In the genomic region with DNA sequence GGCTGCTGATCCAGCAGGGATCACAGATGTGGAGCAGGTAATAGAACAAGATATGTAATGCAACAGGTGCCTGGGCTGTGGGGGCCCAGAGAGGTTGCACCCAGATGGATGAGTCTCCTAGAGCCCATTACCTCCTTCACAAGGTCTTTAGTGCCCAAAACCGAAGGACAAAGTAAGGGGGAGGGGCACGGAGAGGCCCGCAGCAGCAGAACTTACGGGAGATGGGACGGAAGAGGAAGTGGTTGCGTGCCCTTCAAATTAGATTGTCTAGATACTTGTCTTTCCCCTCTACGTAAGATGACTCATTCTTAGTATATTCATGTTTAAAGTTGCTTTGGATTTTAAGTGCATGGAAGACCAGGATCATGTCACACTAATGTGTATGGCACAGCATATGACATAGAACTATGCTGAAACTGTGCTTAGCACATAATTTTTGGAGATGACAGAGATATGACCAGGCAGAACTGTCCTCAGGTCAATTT, we compare ENCODE assay signal across 1 cellular context.
A peak's percentile ranks its signal among the peaks of the same experiment; 100 is the strongest.
TF ChIP-seq lines count a peak whose summit lies in the region.

No MANE protein-coding gene starts in this region.

TF ChIP-seq in SK-N-SH, 30 proteins besides CTCF, POLR2A, EP300 and RAD21 (continued from another document):
- TF ChIP-seq, protein P1, sequence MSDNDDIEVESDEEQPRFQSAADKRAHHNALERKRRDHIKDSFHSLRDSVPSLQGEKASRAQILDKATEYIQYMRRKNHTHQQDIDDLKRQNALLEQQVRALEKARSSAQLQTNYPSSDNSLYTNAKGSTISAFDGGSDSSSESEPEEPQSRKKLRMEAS (IDR thresholded peaks at IDR 0.05; ENCODE audit: low read depth), result peak; percentile 40; the same call in 1 of the 2 replicates
- peak; percentile 38 for TF ChIP-seq JUND (IDR thresholded peaks at IDR 0.05)
- peak; percentile 69 for TF ChIP-seq GABPA (IDR thresholded peaks at IDR 0.05; ENCODE audit: low read depth)
- TF ChIP-seq FOXJ3 (CRISPR knock-in tag; IDR thresholded peaks at IDR 0.05), result no peak
- TF ChIP-seq, protein P2, sequence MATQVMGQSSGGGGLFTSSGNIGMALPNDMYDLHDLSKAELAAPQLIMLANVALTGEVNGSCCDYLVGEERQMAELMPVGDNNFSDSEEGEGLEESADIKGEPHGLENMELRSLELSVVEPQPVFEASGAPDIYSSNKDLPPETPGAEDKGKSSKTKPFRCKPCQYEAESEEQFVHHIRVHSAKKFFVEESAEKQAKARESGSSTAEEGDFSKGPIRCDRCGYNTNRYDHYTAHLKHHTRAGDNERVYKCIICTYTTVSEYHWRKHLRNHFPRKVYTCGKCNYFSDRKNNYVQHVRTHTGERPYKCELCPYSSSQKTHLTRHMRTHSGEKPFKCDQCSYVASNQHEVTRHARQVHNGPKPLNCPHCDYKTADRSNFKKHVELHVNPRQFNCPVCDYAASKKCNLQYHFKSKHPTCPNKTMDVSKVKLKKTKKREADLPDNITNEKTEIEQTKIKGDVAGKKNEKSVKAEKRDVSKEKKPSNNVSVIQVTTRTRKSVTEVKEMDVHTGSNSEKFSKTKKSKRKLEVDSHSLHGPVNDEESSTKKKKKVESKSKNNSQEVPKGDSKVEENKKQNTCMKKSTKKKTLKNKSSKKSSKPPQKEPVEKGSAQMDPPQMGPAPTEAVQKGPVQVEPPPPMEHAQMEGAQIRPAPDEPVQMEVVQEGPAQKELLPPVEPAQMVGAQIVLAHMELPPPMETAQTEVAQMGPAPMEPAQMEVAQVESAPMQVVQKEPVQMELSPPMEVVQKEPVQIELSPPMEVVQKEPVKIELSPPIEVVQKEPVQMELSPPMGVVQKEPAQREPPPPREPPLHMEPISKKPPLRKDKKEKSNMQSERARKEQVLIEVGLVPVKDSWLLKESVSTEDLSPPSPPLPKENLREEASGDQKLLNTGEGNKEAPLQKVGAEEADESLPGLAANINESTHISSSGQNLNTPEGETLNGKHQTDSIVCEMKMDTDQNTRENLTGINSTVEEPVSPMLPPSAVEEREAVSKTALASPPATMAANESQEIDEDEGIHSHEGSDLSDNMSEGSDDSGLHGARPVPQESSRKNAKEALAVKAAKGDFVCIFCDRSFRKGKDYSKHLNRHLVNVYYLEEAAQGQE (IDR thresholded peaks at IDR 0.05; ENCODE audit: low read depth, low read length), result no peak
- TF ChIP-seq MEF2A (IDR thresholded peaks at IDR 0.05; ENCODE audit: borderline replicate concordance, low read depth), result no peak
- TF ChIP-seq, protein P3, sequence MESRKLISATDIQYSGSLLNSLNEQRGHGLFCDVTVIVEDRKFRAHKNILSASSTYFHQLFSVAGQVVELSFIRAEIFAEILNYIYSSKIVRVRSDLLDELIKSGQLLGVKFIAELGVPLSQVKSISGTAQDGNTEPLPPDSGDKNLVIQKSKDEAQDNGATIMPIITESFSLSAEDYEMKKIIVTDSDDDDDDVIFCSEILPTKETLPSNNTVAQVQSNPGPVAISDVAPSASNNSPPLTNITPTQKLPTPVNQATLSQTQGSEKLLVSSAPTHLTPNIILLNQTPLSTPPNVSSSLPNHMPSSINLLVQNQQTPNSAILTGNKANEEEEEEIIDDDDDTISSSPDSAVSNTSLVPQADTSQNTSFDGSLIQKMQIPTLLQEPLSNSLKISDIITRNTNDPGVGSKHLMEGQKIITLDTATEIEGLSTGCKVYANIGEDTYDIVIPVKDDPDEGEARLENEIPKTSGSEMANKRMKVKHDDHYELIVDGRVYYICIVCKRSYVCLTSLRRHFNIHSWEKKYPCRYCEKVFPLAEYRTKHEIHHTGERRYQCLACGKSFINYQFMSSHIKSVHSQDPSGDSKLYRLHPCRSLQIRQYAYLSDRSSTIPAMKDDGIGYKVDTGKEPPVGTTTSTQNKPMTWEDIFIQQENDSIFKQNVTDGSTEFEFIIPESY (IDR thresholded peaks at IDR 0.05; ENCODE audit: borderline replicate concordance, low read depth), result no peak
- TF ChIP-seq ELF1 (IDR thresholded peaks at IDR 0.05), result peak; percentile 32
- no peak for TF ChIP-seq POLR2AphosphoS5 (IDR thresholded peaks at IDR 0.05; ENCODE audit: low read depth, low read length)
- no peak for TF ChIP-seq SMC3 (IDR thresholded peaks at IDR 0.05; ENCODE audit: low read depth, low read length)
- TF ChIP-seq TCF12 (IDR thresholded peaks at IDR 0.05), result peak; percentile 26; the same call in 1 of the 2 replicates
- no peak for TF ChIP-seq MXI1 (IDR thresholded peaks at IDR 0.05; ENCODE audit: low read depth, low read length)
